Comparison of ENCODE assay signal across 2 cellular contexts in the genomic region with DNA sequence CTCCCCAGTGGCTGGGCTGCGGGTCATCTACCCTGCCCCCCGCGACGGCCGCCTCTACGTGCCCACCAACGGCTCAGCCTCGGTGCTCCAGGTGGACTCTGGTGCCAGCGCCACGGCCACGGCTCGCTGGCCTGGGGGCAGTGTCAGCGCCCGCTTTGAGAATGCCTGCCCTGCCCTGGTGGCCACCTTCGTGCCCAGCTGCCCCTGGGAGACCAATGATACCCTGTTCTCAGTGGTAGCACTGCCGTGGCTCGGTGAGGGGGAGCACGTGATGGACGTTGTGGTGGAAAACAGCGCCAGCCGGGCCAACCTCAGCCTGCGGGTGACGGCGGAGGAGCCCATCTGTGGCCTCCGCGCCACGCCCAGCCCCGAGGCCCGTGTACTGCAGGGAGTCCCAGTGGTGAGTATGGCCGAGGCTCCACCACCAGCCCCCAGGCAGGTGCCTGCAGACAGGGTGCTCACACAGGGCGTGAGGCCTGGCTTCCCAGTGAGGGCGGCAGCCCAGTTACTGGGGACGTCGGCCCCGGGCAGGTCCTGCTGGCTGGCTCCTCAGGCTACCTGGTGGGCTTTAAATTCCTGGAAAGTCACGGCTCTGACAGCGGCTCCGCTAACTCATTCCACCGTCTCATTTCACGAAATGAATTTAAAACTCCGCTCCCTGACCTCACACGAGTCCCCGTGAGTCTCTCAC. TPM values are rescaled to one million over a fixed set of nuclear protein-coding genes. Genes with fewer than 3 reads are reported as not detected.
"Had no signal": no experiment of that assay in that cellular context is flagged by ENCODE, and none has a peak within 500 bp of the region (broad histone marks: within the 10 kb centered on the region; RNA-seq: fewer than 3 reads in every experiment).

No MANE protein-coding gene starts in this region.

RNA-seq across cellular contexts. Expression of a gene that starts 57.8 kb away (rescaled TPM):
- total RNA-seq: epithelial cell of proximal tubule, smooth muscle cell had no signal
